In genomic region chr14:68862954-68863594, GRCh38 we compare ENCODE assay signal across 8 cellular contexts.
A peak's percentile ranks its signal among the peaks of the same experiment; 100 is the strongest.
DNase-seq lines count a peak whose midpoint lies in the region; ATAC-seq, FAIRE-seq and TF ChIP-seq lines count a peak whose summit lies in the region.

No MANE protein-coding gene starts in this region.

- TF ChIP-seq RAD21 in liver (IDR thresholded peaks at IDR 0.05), result peak; percentile 92 to 93

- TF ChIP-seq CTCF in chondrocyte (IDR thresholded peaks at IDR 0.05) (peak; percentile 87), liver (IDR thresholded peaks at IDR 0.05; ENCODE audit: low read depth, low read length, missing input control) (peak; percentile 68)

- no peaks in the 10 kb centered on the region for H3K27me3 ChIP-seq in liver (ENCODE audit: control insufficient read depth in 4 of 4, insufficient read depth in 4 of 4, low read length in 3 of 4)

- WGBS in liver, result 2% methylated on average over 2 of the region's 2 CpGs

- H3K27ac ChIP-seq in liver (ENCODE audit: low read depth in 1 of 2, low read length in 2 of 2), result no peak overlapping the region

- no peaks in the 10 kb centered on the region for H3K4me1 ChIP-seq in liver (ENCODE audit: control insufficient read depth in 4 of 4, insufficient read depth in 4 of 4, low read length in 3 of 4)

- FAIRE-seq in H54 (lab: Jason Lieb, UNC), result peak; percentile 74

- H3K36me3 ChIP-seq in liver (ENCODE audit: control insufficient read depth in 4 of 4, insufficient read depth in 3 of 4, low read depth in 1 of 4, low read length in 3 of 4), result peaks cover 0 to 1% (median 0%) of the 10 kb centered on the region in 4 donors

- peaks cover 15% of the 10 kb centered on the region for H3K4me1 Mint-ChIP-seq in chondrocyte (ENCODE audit: low read depth)

- ATAC-seq in HG02852 (IDR thresholded peaks at IDR 0.05; ENCODE audit: unreplicated experiment), result no peak

- peaks cover 13% of the 10 kb centered on the region for H3K36me3 Mint-ChIP-seq in chondrocyte (ENCODE audit: low read depth)

- no peak for TF ChIP-seq POLR2A in H54 (IDR thresholded peaks at IDR 0.05; ENCODE audit: low read depth, low read length)

- H3K27me3 Mint-ChIP-seq in chondrocyte (ENCODE audit: low read depth), result no peaks in the 10 kb centered on the region

- H3K9me3 Mint-ChIP-seq in chondrocyte (ENCODE audit: low read depth), result no peaks in the 10 kb centered on the region

- no peak overlapping the region for H3K4me3 Mint-ChIP-seq in chondrocyte (ENCODE audit: unreplicated experiment)

- peaks cover 0 to 6% (median 1%) of the 10 kb centered on the region in 4 donors for H3K9me3 ChIP-seq in liver (ENCODE audit: control insufficient read depth in 4 of 4, low read length in 3 of 4)

- H3K9ac ChIP-seq in liver (ENCODE audit: low read depth in 1 of 2, low read length in 2 of 2), result no peak overlapping the region

- DNase-seq in AG20443 (ENCODE audit: low spot score), result peak; percentile 89
- peak; percentile 59 for DNase-seq in H54 (ENCODE audit: insufficient read length, low spot score)
- DNase-seq in NCI-H446 (lab: John Stamatoyannopoulos, UW), result peak; percentile 55 to 89
- peak; percentile 49 for DNase-seq in activated CD4-positive, alpha-beta T cell treated with anti-CD3 and anti-CD28 coated beads for 1 hour
- DNase-seq in chondrocyte (ENCODE audit: low spot score), result no peak
- peak; percentile 6 to 54 (median 25) for DNase-seq in stimulated activated CD4-positive, alpha-beta T cell treated with anti-CD3 and anti-CD28 coated beads, TNF-alpha, amount 100 ng/mL, for 1 hour (ENCODE audit: low read depth in 3 of 3, low spot score in 1 of 3)

- H3K27ac Mint-ChIP-seq in chondrocyte (ENCODE audit: unreplicated experiment), result peak overlapping the region; percentile 51

- no peak overlapping the region for H3K4me3 ChIP-seq in liver (ENCODE audit: low read depth in 1 of 3, low read length in 3 of 3)

TF ChIP-seq in liver, 16 proteins besides CTCF, POLR2A, EP300 and RAD21:
- TF ChIP-seq RXRA (IDR thresholded peaks at IDR 0.05), result no peak
- TF ChIP-seq HNF4A (conservative IDR thresholded peaks at IDR 0.05), result no peak
- TF ChIP-seq EGR1 (IDR thresholded peaks at IDR 0.05; ENCODE audit: low read depth in 2 of 2), result no peak
- no peak for TF ChIP-seq TAF1 (conservative IDR thresholded peaks at IDR 0.05)
- no peak for TF ChIP-seq ATF3 (IDR thresholded peaks at IDR 0.05)
- no peak for TF ChIP-seq JUND (IDR thresholded peaks at IDR 0.05)
- TF ChIP-seq HNF4G (IDR thresholded peaks at IDR 0.05), result no peak
